8 cellular contexts compared by ENCODE assay signal in the genomic region with DNA sequence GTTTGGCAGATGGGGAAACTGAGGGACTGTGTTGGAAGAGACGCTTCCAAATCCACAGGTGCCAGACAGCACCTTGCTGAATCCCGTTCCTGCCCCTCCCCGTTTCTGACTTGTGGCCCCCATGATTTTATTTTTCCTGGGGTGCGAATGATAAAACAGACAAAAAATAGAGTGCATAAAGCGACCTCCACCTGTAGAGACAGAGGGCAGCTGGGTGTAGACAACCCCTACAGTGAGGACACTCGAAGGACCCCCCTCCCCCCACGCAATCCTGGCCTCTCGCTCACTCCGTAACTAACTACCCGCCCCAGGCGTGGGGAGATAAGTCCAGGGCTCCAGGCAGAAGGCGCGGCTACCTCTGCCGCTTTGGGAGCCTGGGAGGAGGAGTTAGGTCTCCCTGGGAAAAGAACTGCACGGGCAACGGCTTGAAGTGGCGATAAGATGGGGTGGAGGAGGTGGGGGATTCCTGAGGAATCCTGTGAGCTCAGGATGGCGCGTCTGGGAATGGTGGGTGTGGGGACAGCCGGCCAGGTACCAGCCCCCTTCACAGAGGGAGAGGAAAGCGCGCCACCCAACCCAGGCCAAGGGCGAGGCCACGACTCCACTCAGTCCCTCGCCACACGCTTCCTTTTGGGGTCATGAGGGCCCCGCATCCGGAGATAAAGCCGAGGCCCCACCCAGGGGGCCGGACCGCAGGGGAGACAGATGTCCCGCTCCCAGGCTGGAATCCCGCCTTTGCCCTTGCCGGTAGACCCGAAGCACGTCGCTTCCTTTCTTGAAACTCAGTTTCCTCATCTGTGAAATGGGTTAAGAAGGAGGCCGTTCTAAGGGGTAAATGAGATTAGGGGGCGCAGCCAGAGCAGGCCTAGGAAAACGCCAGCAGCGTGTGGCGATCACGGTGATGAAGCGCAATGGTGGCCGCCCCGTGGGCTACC. TPM values are rescaled to one million over a fixed set of nuclear protein-coding genes. Genes with fewer than 3 reads are reported as not detected.
DNase-seq lines count a peak whose midpoint lies in the region; ATAC-seq lines count a peak whose summit lies in the region.

No MANE protein-coding gene starts in this region.

- WGBS in trophoblast cell (ENCODE audit: extremely low coverage, insufficient coverage, insufficient read length) = no CpG with 5 or more reads among the region's 46 CpGs

- no peak overlapping the region for H3K23ac ChIP-seq in trophoblast cell (ENCODE audit: low read length)

- peak overlapping the region; percentile 86 for H3K27ac ChIP-seq in trophoblast cell (ENCODE audit: low read depth, low read length)

- H3K27ac Mint-ChIP-seq in activated naive CD8-positive, alpha-beta T cell = peak overlapping the region; percentile 66

- peaks cover 15 to 16% of the 10 kb centered on the region in 2 experiments for H3K36me3 ChIP-seq in trophoblast cell (ENCODE audit: control insufficient read depth in 1 of 2, insufficient read depth in 2 of 2, low read length in 2 of 2)

- peak overlapping the region; percentile 70 for H3K18ac ChIP-seq in trophoblast cell (ENCODE audit: low read length)

- H3K4me3 Mint-ChIP-seq in activated naive CD8-positive, alpha-beta T cell = peak overlapping the region; percentile 90

- no peak overlapping the region for H3K9ac ChIP-seq in trophoblast cell (ENCODE audit: low read length)

- H3K9me3 Mint-ChIP-seq in activated naive CD8-positive, alpha-beta T cell (ENCODE audit: low read depth) = no peaks in the 10 kb centered on the region

- H2AK5ac ChIP-seq in trophoblast cell (ENCODE audit: low read length) = peak overlapping the region; percentile 64

- H3K4me1 Mint-ChIP-seq in activated naive CD8-positive, alpha-beta T cell (ENCODE audit: low read depth) = peaks cover 44% of the 10 kb centered on the region

- H4K8ac ChIP-seq in trophoblast cell (ENCODE audit: low read depth, low read length) = peak overlapping the region; percentile 57

- peak in 2 of 3 donors; percentile 38 to 47 for DNase-seq in stimulated activated CD4-positive, alpha-beta T cell treated with anti-CD3 and anti-CD28 coated beads, Interleukin-12 subunit alpha, Interleukin-12 subunit beta, amount 100 ng/mL, for 48 hours (ENCODE audit: low read depth in 2 of 3, low spot score in 1 of 3)
- DNase-seq in stimulated activated CD4-positive, alpha-beta T cell treated with anti-CD3 and anti-CD28 coated beads, Interleukin-4, amount 100 ng/mL, for 4 hours = no peak
- DNase-seq in OCI-M1 (lab: John Stamatoyannopoulos, UW) (peak; percentile 95), Right ventricle myocardium superior (peak; percentile 91), trophoblast cell (peak; percentile 99)

- peak; percentile 15 for ATAC-seq in HG03439 (IDR thresholded peaks at IDR 0.05; ENCODE audit: unreplicated experiment)
- ATAC-seq in Right ventricle myocardium superior (ENCODE audit: poor library complexity) = peak; percentile 20
- no peak for ATAC-seq in HG02884 (IDR thresholded peaks at IDR 0.05; ENCODE audit: unreplicated experiment)

- peak overlapping the region; percentile 71 for H3K4me2 ChIP-seq in trophoblast cell (ENCODE audit: low read length)

- H3K79me2 ChIP-seq in trophoblast cell (ENCODE audit: control insufficient read depth, insufficient read depth, low read length, poor library complexity) = peaks cover 21% of the 10 kb centered on the region

- peak overlapping the region; percentile 65 for H2BK120ac ChIP-seq in trophoblast cell (ENCODE audit: insufficient read depth, low read length, poor library complexity)

- peak overlapping the region; percentile 97 for H4K91ac ChIP-seq in trophoblast cell (ENCODE audit: low read depth, low read length)

- peak overlapping the region; percentile 41 for H4K12ac ChIP-seq in trophoblast cell (ENCODE audit: low read depth, low read length)

- H2BK5ac ChIP-seq in trophoblast cell (ENCODE audit: low read depth, low read length, poor library complexity) = peak overlapping the region; percentile 60

- no peaks in the 10 kb centered on the region for H3K27me3 ChIP-seq in trophoblast cell (ENCODE audit: insufficient read depth, low read length)

- H3K4me1 ChIP-seq in trophoblast cell (ENCODE audit: control insufficient read depth in 1 of 2, insufficient read depth in 2 of 2, low read length in 2 of 2) = peaks cover 18 to 26% of the 10 kb centered on the region in 2 experiments

- no peaks in the 10 kb centered on the region for H3K9me3 ChIP-seq in trophoblast cell (ENCODE audit: insufficient read depth, low read depth, low read length)

- intact Hi-C loops in Right ventricle myocardium superior (cut with DNase I) = loop anchor here (5.0 kb wide), 1 partner anchor 110 kb away; no protein-coding TSS in a partner anchor

- peak overlapping the region; percentile 42 for H2BK12ac ChIP-seq in trophoblast cell (ENCODE audit: low read length)

- H3K79me1 ChIP-seq in trophoblast cell (ENCODE audit: low read length) = peaks cover 37% of the 10 kb centered on the region

- H3K4ac ChIP-seq in trophoblast cell (ENCODE audit: low read depth, low read length) = peak overlapping the region; percentile 43

- peak overlapping the region; percentile 49 for H3K14ac ChIP-seq in trophoblast cell (ENCODE audit: low read length)

- no peaks in the 10 kb centered on the region for H3K36me3 Mint-ChIP-seq in activated naive CD8-positive, alpha-beta T cell

- no peak overlapping the region for H3K4me3 ChIP-seq in trophoblast cell (ENCODE audit: low read depth, low read length)

- H3K27me3 Mint-ChIP-seq in activated naive CD8-positive, alpha-beta T cell = no peaks in the 10 kb centered on the region

- peak overlapping the region; percentile 32 for H2AFZ ChIP-seq in trophoblast cell (ENCODE audit: insufficient read depth, low read length, poor library complexity)

RNA-seq across cellular contexts. Expression of gene CTDSP1, which starts 1.9 kb away (rescaled TPM):
- 85.1 TPM for total RNA-seq in Right ventricle myocardium superior
- polyA plus RNA-seq in trophoblast cell (2013) = 37.9 and 39.2 TPM in 2 replicates

RNA-seq across cellular contexts. Expression of gene SLC11A1, which starts 15.7 kb away (rescaled TPM):
- 4.4 TPM for total RNA-seq in Right ventricle myocardium superior
- 0.05 and 0.06 TPM in 2 replicates for polyA plus RNA-seq in trophoblast cell (2013)

RNA-seq across cellular contexts. Expression of gene VIL1, which starts 21.2 kb away (rescaled TPM):
- not detected for total RNA-seq in Right ventricle myocardium superior
- polyA plus RNA-seq in trophoblast cell (2013) = 0.16 and 0.17 TPM in 2 replicates

RNA-seq across cellular contexts. Expression of gene CATIP, which starts 41.1 kb away (rescaled TPM):
- not detected for total RNA-seq in Right ventricle myocardium superior
- polyA plus RNA-seq in trophoblast cell (2013) = 0.14 and 0.17 TPM in 2 replicates

Comparison
In these comparisons a context has a peak if more than half of its experiments do, and no peak if none do; other contexts are left out.
1. DNase-seq: peak in stimulated activated CD4-positive, alpha-beta T cell treated with anti-CD3 and anti-CD28 coated beads, Interleukin-12 subunit alpha, Interleukin-12 subunit beta, amount 100 ng/mL, for 48 hours (2 of 3), OCI-M1 (single experiment), Right ventricle myocardium superior (single experiment) and trophoblast cell (2 of 2); none in stimulated activated CD4-positive, alpha-beta T cell treated with anti-CD3 and anti-CD28 coated beads, Interleukin-4, amount 100 ng/mL, for 4 hours (0 of 2).